Comparison of ENCODE assay signal across 8 cellular contexts in genomic region chr2:65300772-65301711, GRCh38.
A peak's percentile ranks its signal among the peaks of the same experiment; 100 is the strongest.
DNase-seq lines count a peak whose midpoint lies in the region; ATAC-seq, FAIRE-seq and TF ChIP-seq lines count a peak whose summit lies in the region.

No MANE protein-coding gene starts in this region.

- H3K4me1 ChIP-seq in stomach (peaks cover 22 to 34% (median 33%) of the 10 kb centered on the region in 4 donors), HAP-1 (no peaks in the 10 kb centered on the region)

- H3K4me3 Mint-ChIP-seq in nephron = peak overlapping the region in 2 of 3 experiments; percentile 13 to 20

- H3K9me3 ChIP-seq in stomach (no peaks in the 10 kb centered on the region), HAP-1 (no peaks in the 10 kb centered on the region)

- in situ Hi-C loops in HAP-1 (cut with MboI; ENCODE audit: low sequenced_read_pairs) = no loop called here

- peaks cover 41% of the 10 kb centered on the region for H3K4me1 Mint-ChIP-seq in nephron

- H3K4me3 ChIP-seq in epithelial cell of esophagus (ENCODE audit: low read length) (no peak overlapping the region), stomach (peak overlapping the region in 3 of 4 donors; percentile 8 to 25 (median 20)), HAP-1 (no peak overlapping the region)

- intact Hi-C loops in stomach (cut with DNase I; ENCODE audit: low total_unique reads) = no loop called here

- ATAC-seq in HG02852 (IDR thresholded peaks at IDR 0.05; ENCODE audit: unreplicated experiment) = peak; percentile 92

- H3K27me3 ChIP-seq in stomach (no peaks in the 10 kb centered on the region), HAP-1 (ENCODE audit: low read depth) (no peaks in the 10 kb centered on the region)

- TF ChIP-seq POLR2A in stomach (IDR thresholded peaks at IDR 0.05) = no peak

- DNase-seq in GM18507 (ENCODE audit: extremely low spot score, insufficient read length, low read depth) (peak; percentile 72), NCI-H446 (lab: John Stamatoyannopoulos, UW) (peak; percentile 64 to 73), epithelial cell of esophagus (ENCODE audit: low read depth) (peak; percentile 39), stomach (peak; percentile 70), HAP-1 (ENCODE audit: low spot score in 2 of 2) (no peak)
- peak; percentile 82 for DNase-seq in activated CD8-positive, alpha-beta memory T cell treated with anti-CD3 and anti-CD28 coated beads, Interleukin-2, amount 50 U/mL, for 48 hours

- no peaks in the 10 kb centered on the region for H3K27me3 Mint-ChIP-seq in nephron (ENCODE audit: low read depth)

- H3K36me3 ChIP-seq in stomach (no peaks in the 10 kb centered on the region), HAP-1 (replicated peaks) (no peaks in the 10 kb centered on the region)

- peak overlapping the region; percentile 79 to 96 (median 81) for H3K27ac Mint-ChIP-seq in nephron

- no peak for TF ChIP-seq EP300 in stomach (IDR thresholded peaks at IDR 0.05)

- WGBS in stomach, 5 donors = 10 to 24% (median 15%) methylated on average over 20 of the region's 20 CpGs

- H3K36me3 Mint-ChIP-seq in nephron (ENCODE audit: low read depth) = peaks cover 20% of the 10 kb centered on the region

- FAIRE-seq in GM18507 (lab: Jason Lieb, UNC) = peak; percentile 81

- H3K9me3 Mint-ChIP-seq in nephron = no peaks in the 10 kb centered on the region

- no peak for TF ChIP-seq CTCF in epithelial cell of esophagus (IDR thresholded peaks at IDR 0.05; ENCODE audit: insufficient read depth, low read depth, low read length, missing control alignments)
- TF ChIP-seq CTCF in nephron (IDR thresholded peaks at IDR 0.05; ENCODE audit: unreplicated experiment in 3 of 3) = no peak
- TF ChIP-seq CTCF in stomach (IDR thresholded peaks at IDR 0.05) = no peak

- H3K27ac ChIP-seq in stomach = peak overlapping the region; percentile 56 to 83 (median 74)

Comparison
In these comparisons a context has a peak if more than half of its experiments do, and no peak if none do; other contexts are left out.
1. DNase-seq: peak in GM18507 (single experiment), NCI-H446 (2 of 2), activated CD8-positive, alpha-beta memory T cell treated with anti-CD3 and anti-CD28 coated beads, Interleukin-2, amount 50 U/mL, for 48 hours (single experiment), epithelial cell of esophagus (single experiment) and stomach (single experiment); none in HAP-1 (0 of 2).
2. H3K4me3 ChIP-seq: peak in stomach (3 of 4); none in epithelial cell of esophagus (single experiment) and HAP-1 (single experiment).